Comparison of ENCODE assay signal across 14 cellular contexts in the genomic region with DNA sequence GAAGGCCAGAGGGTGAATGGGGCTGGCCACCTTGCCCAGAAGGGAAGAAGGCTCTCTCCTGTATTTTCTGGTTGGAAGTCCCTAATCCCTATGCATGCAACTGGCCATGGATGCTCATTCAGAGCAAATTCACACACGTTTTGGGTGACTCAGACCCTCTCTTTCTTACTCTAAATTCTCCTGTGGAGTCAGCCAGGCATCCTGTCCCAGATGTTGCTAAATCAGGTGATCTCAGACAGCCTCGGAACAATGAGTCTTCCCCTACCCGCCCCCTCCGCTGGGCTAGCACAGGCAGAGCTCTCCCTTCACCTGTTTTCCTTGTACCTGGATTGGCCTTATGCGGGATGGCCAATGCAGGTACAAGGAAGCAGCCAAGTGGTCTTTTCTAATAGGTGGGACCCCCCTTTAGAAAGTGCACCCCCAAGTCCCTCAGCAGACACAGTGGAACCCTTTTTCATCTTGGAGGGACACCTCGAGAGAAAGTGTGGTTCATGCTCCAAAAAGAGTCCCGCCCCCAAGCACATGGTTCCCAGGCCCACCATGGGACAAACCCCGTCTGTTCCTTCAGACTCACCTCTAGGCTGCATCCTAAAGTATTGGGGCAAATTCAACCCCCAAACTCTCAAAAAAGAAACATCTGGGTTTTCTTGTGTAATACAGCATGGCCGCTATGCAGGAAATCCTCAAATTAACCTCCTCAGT. TPM values are rescaled to one million over a fixed set of nuclear protein-coding genes. Genes with fewer than 3 reads are reported as not detected.
DNase-seq lines count a peak whose midpoint lies in the region; TF ChIP-seq lines count a peak whose summit lies in the region.
"Had no signal": no experiment of that assay in that cellular context is flagged by ENCODE, and none has a peak within 500 bp of the region (broad histone marks: within the 10 kb centered on the region; RNA-seq: fewer than 3 reads in every experiment).

No MANE protein-coding gene starts in this region.

- H3K9ac ChIP-seq in HUES48 (ENCODE audit: low read depth, low read length): no peak overlapping the region

- H3K9me3 ChIP-seq in HUES48 (ENCODE audit: control insufficient read depth, insufficient read depth, low read length) (no peaks in the 10 kb centered on the region), tibial artery (no peaks in the 10 kb centered on the region)
- H3K9me3 ChIP-seq: body of pancreas had no signal

- H3K4me3 ChIP-seq in HUES48 (ENCODE audit: low read depth, low read length) (no peak overlapping the region), tibial artery (no peak overlapping the region)
- H3K4me3 ChIP-seq: body of pancreas had no signal

- H3K4me1 ChIP-seq in HUES48 (ENCODE audit: control insufficient read depth, insufficient read depth, low read length) (peaks cover 13% of the 10 kb centered on the region), tibial artery (peaks cover 0 to 29% (median 11%) of the 10 kb centered on the region in 4 donors)

- H3K27me3 ChIP-seq in HUES48 (ENCODE audit: control insufficient read depth, insufficient read depth, low read length) (no peaks in the 10 kb centered on the region), tibial artery (no peaks in the 10 kb centered on the region)
- H3K27me3 ChIP-seq: body of pancreas had no signal

- no peak for TF ChIP-seq CTCF in tibial artery (IDR thresholded peaks at IDR 0.05)

- H3K27ac ChIP-seq in HUES48 (ENCODE audit: low read depth, low read length) (peak overlapping the region; percentile 78), tibial artery (no peak overlapping the region)
- H3K27ac ChIP-seq: body of pancreas, C4-2B had no signal

- DNase-seq in amniotic epithelial cell (ENCODE audit: low read depth) (peak; percentile 36), iPS-NIHi7 (ENCODE audit: extremely low spot score) (peak; percentile 51), tibial artery (peak; percentile 10 to 11), occipital lobe (lab: John Stamatoyannopoulos, UW) (no peak), pons (ENCODE audit: low spot score) (no peak)
- DNase-seq in activated CD4-positive, alpha-beta T cell treated with anti-CD3 and anti-CD28 coated beads for 48 hours: no peak
- DNase-seq: body of pancreas; effector CD8-positive, alpha-beta T cell had no signal

- H3K36me3 ChIP-seq in HUES48 (ENCODE audit: control insufficient read depth, insufficient read depth, low read length) (no peaks in the 10 kb centered on the region), tibial artery (peaks cover 0 to 6% (median 0%) of the 10 kb centered on the region in 3 donors)

- intact Hi-C loops in tibial artery (cut with DNase I; ENCODE audit: low total_unique reads): no loop called here

RNA-seq across cellular contexts. Expression of gene S100A6, which starts 8.6 kb away (rescaled TPM):
- total RNA-seq in occipital lobe: 9.2 TPM

RNA-seq across cellular contexts. Expression of gene S100A5, which starts 13.6 kb away (rescaled TPM):
- not detected for total RNA-seq in occipital lobe
- total RNA-seq: body of pancreas, frontal cortex, HepG2, osteoblast, subcutaneous adipose tissue had no signal

RNA-seq across cellular contexts. Expression of gene S100A4, which starts 18.4 kb away (rescaled TPM):
- total RNA-seq in occipital lobe: 0.62 TPM

RNA-seq across cellular contexts. Expression of gene S100A3, which starts 21.9 kb away (rescaled TPM):
- total RNA-seq in occipital lobe: not detected
- total RNA-seq: body of pancreas, frontal cortex had no signal

RNA-seq across cellular contexts. Expression of gene S100A2, which starts 38.5 kb away (rescaled TPM):
- total RNA-seq in occipital lobe: not detected
- total RNA-seq: body of pancreas, frontal cortex had no signal

Comparison
In these comparisons a context has a peak if more than half of its experiments do, and no peak if none do; other contexts are left out.
1. DNase-seq: peak in amniotic epithelial cell (single experiment), iPS-NIHi7 (single experiment) and tibial artery (2 of 2); none in activated CD4-positive, alpha-beta T cell treated with anti-CD3 and anti-CD28 coated beads for 48 hours (single experiment), occipital lobe (single experiment) and pons (single experiment).